ENCODE assay signal across 10 cellular contexts in genomic region chr1:6601865-6602668, GRCh38. TPM values are rescaled to one million over a fixed set of nuclear protein-coding genes. Genes with fewer than 3 reads are reported as not detected.
DNase-seq lines count a peak whose midpoint lies in the region; TF ChIP-seq lines count a peak whose summit lies in the region.
"Had no signal": no experiment of that assay in that cellular context is flagged by ENCODE, and none has a peak within 500 bp of the region (broad histone marks: within the 10 kb centered on the region; RNA-seq: fewer than 3 reads in every experiment).

No MANE protein-coding gene starts in this region.

- TF ChIP-seq CTCF in HFF-Myc (IDR thresholded peaks at IDR 0.05; ENCODE audit: low read depth, low read length, missing control alignments), result no peak
- TF ChIP-seq CTCF in right atrium auricular region (IDR thresholded peaks at IDR 0.05), result no peak

- H3K9ac ChIP-seq in rectal smooth muscle tissue (ENCODE audit: low read length), result peak overlapping the region; percentile 86

- H3K4me1 ChIP-seq in right atrium auricular region, result peaks cover 0 to 66% of the 10 kb centered on the region in 2 donors
- peaks cover 40% of the 10 kb centered on the region for H3K4me1 ChIP-seq in rectal smooth muscle tissue (ENCODE audit: control insufficient read depth, insufficient read depth, low read length)

- H3K9me3 ChIP-seq in right atrium auricular region, result no peaks in the 10 kb centered on the region

- peak overlapping the region; percentile 84 for H3K27ac ChIP-seq in adipose tissue (ENCODE audit: low read depth, low read length)
- peak overlapping the region; percentile 99 to 100 for H3K27ac ChIP-seq in right atrium auricular region
- H3K27ac ChIP-seq in rectal smooth muscle tissue (ENCODE audit: low read depth, low read length), result peak overlapping the region; percentile 100

- no peaks in the 10 kb centered on the region for H3K27me3 ChIP-seq in right atrium auricular region
- H3K27me3 ChIP-seq in rectal smooth muscle tissue (ENCODE audit: control insufficient read depth, insufficient read depth, low read length), result no peaks in the 10 kb centered on the region

- DNase-seq in NCI-H2196 (lab: John Stamatoyannopoulos, UW; ENCODE audit: unreplicated experiment) (peak; percentile 20), NCI-H2196 treated with DMSO at 0.1 percent for 48 hours (lab: John Stamatoyannopoulos, UW; ENCODE audit: unreplicated experiment) (no peak), HFF-Myc (ENCODE audit: extremely low read depth, low read depth) (no peak), NCI-H2171 (lab: John Stamatoyannopoulos, UW) (peak; percentile 46), right atrium auricular region (ENCODE audit: low spot score) (no peak)
- no peak for DNase-seq in effector CD4-positive, alpha-beta T cell

- WGBS in adipose tissue, 3 donors, result 0 to 1% (median 0%) methylated on average over 99 to 108 of the region's 108 CpGs

- H3K4me3 ChIP-seq in HFF-Myc (replicated peaks; ENCODE audit: low read depth, low read length) (peak overlapping the region; percentile 100), right atrium auricular region (peak overlapping the region; percentile 76 to 79), rectal smooth muscle tissue (ENCODE audit: low read length) (peak overlapping the region; percentile 88)

- H3K36me3 ChIP-seq in right atrium auricular region (peaks cover 22% of the 10 kb centered on the region), rectal smooth muscle tissue (ENCODE audit: control insufficient read depth, insufficient read depth, low read length) (peaks cover 15% of the 10 kb centered on the region)

RNA-seq across cellular contexts. Expression of gene KLHL21, which starts 0.6 kb away (rescaled TPM):
- polyA plus RNA-seq in adipose tissue, result 10 to 100 TPM; 14.5 to 39.0 (median 30.2) TPM
- 10 to 100 TPM; 61.6 to 83.0 TPM for total RNA-seq in right atrium auricular region

RNA-seq across cellular contexts. Expression of gene PHF13, which starts 11.5 kb away (rescaled TPM):
- polyA plus RNA-seq in adipose tissue, result 10 to 100 TPM in 2 of 3 donors, 1 to 10 TPM in 1; 5.2 to 13.3 (median 11.1) TPM
- 1 to 10 TPM; 5.0 to 8.1 TPM for total RNA-seq in right atrium auricular region

RNA-seq across cellular contexts. Expression of gene ZBTB48, which starts 22.3 kb away (rescaled TPM):
- 10 to 100 TPM; 19.0 to 31.4 (median 19.3) TPM for polyA plus RNA-seq in adipose tissue
- total RNA-seq in right atrium auricular region, result 1 to 10 TPM; 4.0 to 9.0 TPM

RNA-seq across cellular contexts. Expression of gene THAP3, which starts 22.6 kb away (rescaled TPM):
- polyA plus RNA-seq in adipose tissue, result 10 to 100 TPM; 17.8 to 20.8 (median 20.1) TPM
- 10 to 100 TPM; 14.6 to 21.4 TPM for total RNA-seq in right atrium auricular region

RNA-seq across cellular contexts. Expression of gene TAS1R1, which starts 47.0 kb away (rescaled TPM):
- under 1 TPM in 1 of 3 donors, not detected in 2; 0.12 TPM for polyA plus RNA-seq in adipose tissue
- not detected for total RNA-seq in right atrium auricular region
- total RNA-seq: Daoy, frontal cortex had no signal

Comparison
In these comparisons a context has a peak if more than half of its experiments do, and no peak if none do; other contexts are left out.
1. DNase-seq: peak in NCI-H2196 (single experiment) and NCI-H2171 (single experiment); none in NCI-H2196 treated with DMSO at 0.1 percent for 48 hours (single experiment), HFF-Myc (single experiment), right atrium auricular region (single experiment) and effector CD4-positive, alpha-beta T cell (single experiment).
2. Peak in every context shown above with its lines, with median percentiles within 50 percentile points of each other: H3K4me3 ChIP-seq and H3K27ac ChIP-seq.